Comparison of ENCODE assay signal across 3 cellular contexts in the genomic region with DNA sequence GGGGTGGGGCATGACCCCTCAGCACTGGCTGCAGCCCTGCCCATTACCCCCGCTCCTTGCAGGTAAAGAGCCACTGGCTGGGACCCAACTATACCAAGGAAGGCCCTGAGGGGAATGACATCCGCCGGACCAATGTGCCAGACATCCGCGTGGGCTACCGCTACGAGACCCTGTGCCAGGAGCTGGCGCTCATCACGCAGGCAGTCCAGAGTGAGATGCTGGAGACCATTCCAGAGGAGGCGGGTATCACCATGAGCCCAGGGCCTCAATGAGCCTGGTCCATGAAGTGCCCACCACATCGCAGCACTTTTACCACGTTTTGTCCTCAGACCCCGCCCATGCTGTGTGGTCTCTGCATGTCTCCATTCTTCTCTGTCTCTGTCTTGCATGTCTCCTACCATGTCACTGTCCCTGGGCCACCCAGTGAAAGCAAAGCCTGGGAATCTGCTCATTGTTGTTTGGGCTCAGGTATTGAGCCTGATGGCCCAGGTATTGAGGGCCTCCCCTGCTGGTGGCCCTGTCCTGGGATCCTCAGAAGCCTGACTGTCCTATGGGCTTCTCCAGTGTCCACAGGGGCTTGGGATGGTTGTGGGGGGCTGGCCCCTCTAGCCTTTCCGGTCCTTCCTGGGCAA.
TF ChIP-seq lines count a peak whose summit lies in the region.

No MANE protein-coding gene starts in this region.

TF ChIP-seq in SK-N-SH, 30 proteins besides CTCF, POLR2A, EP300 and RAD21:
- no peak for TF ChIP-seq CHD2 (IDR thresholded peaks at IDR 0.05; ENCODE audit: low read length, partially characterized antibody)

TF ChIP-seq in SK-N-SH treated with all-trans-retinoic acid at 6 μM for 48 hours, 23 proteins besides CTCF, POLR2A, EP300 and RAD21:
- TF ChIP-seq SNAI2 (CRISPR knock-in tag; IDR thresholded peaks at IDR 0.05) (no peak), RARB (CRISPR knock-in tag; IDR thresholded peaks at IDR 0.05) (no peak), ZFP30 (CRISPR knock-in tag; IDR thresholded peaks at IDR 0.05) (no peak), BACH2 (CRISPR knock-in tag; IDR thresholded peaks at IDR 0.05; ENCODE audit: borderline replicate concordance) (no peak), OSR1 (CRISPR knock-in tag; IDR thresholded peaks at IDR 0.05) (no peak)
- TF ChIP-seq, protein P1, sequence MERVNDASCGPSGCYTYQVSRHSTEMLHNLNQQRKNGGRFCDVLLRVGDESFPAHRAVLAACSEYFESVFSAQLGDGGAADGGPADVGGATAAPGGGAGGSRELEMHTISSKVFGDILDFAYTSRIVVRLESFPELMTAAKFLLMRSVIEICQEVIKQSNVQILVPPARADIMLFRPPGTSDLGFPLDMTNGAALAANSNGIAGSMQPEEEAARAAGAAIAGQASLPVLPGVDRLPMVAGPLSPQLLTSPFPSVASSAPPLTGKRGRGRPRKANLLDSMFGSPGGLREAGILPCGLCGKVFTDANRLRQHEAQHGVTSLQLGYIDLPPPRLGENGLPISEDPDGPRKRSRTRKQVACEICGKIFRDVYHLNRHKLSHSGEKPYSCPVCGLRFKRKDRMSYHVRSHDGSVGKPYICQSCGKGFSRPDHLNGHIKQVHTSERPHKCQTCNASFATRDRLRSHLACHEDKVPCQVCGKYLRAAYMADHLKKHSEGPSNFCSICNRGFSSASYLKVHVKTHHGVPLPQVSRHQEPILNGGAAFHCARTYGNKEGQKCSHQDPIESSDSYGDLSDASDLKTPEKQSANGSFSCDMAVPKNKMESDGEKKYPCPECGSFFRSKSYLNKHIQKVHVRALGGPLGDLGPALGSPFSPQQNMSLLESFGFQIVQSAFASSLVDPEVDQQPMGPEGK (CRISPR knock-in tag; IDR thresholded peaks at IDR 0.05; ENCODE audit: borderline replicate concordance) = no peak
- TF ChIP-seq, protein P2, sequence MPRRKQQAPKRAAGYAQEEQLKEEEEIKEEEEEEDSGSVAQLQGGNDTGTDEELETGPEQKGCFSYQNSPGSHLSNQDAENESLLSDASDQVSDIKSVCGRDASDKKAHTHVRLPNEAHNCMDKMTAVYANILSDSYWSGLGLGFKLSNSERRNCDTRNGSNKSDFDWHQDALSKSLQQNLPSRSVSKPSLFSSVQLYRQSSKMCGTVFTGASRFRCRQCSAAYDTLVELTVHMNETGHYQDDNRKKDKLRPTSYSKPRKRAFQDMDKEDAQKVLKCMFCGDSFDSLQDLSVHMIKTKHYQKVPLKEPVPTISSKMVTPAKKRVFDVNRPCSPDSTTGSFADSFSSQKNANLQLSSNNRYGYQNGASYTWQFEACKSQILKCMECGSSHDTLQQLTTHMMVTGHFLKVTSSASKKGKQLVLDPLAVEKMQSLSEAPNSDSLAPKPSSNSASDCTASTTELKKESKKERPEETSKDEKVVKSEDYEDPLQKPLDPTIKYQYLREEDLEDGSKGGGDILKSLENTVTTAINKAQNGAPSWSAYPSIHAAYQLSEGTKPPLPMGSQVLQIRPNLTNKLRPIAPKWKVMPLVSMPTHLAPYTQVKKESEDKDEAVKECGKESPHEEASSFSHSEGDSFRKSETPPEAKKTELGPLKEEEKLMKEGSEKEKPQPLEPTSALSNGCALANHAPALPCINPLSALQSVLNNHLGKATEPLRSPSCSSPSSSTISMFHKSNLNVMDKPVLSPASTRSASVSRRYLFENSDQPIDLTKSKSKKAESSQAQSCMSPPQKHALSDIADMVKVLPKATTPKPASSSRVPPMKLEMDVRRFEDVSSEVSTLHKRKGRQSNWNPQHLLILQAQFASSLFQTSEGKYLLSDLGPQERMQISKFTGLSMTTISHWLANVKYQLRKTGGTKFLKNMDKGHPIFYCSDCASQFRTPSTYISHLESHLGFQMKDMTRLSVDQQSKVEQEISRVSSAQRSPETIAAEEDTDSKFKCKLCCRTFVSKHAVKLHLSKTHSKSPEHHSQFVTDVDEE (CRISPR knock-in tag; IDR thresholded peaks at IDR 0.05) = no peak

TF ChIP-seq in H1, 55 proteins besides CTCF, POLR2A, EP300 and RAD21:
- TF ChIP-seq HDAC6 (IDR thresholded peaks at IDR 0.05; ENCODE audit: low read depth, low read length) (no peak), SRF (IDR thresholded peaks at IDR 0.05; ENCODE audit: low read depth, low read length) (no peak)
TF ChIP-seq in H1: peak in this region for 0.
